In the genomic region with DNA sequence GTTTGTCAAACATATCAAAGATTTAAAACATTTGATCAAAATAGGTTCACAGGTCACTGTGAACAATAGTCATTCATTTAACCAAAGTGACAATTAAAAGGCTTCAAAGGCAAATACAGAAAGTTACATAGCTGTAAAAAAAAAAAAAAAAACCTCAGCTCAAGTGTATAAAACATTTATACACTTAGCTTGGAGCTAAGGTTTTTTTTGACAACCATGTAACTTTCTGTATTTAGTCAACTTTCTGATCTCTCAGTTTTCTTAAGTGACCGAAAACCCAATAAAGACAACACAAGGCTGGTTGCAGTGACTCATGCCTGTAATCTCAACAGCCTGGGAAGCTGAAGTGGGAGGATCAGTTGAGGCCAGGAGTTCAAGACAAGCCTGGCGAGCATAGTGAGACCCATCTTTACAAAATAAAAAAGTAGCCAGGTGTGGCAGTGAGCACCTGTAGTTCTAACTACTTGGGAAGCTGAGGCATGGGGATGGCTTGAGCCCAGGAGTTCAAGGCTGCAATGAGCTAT, we compare ENCODE assay signal across 17 cellular contexts. TPM values are rescaled to one million over a fixed set of nuclear protein-coding genes. Genes with fewer than 3 reads are reported as not detected.
A peak's percentile ranks its signal among the peaks of the same experiment; 100 is the strongest.
DNase-seq lines count a peak whose midpoint lies in the region; ATAC-seq and TF ChIP-seq lines count a peak whose summit lies in the region.
"Had no signal": no experiment of that assay in that cellular context is flagged by ENCODE, and none has a peak within 500 bp of the region (broad histone marks: within the 10 kb centered on the region; RNA-seq: fewer than 3 reads in every experiment).

No MANE protein-coding gene starts in this region.

- DNase-seq in HCEC 1CT (peak; percentile 40), Panc1 (ENCODE audit: low read depth, low spot score) (no peak), cardiac fibroblast (ENCODE audit: low read depth in 2 of 2) (peak; percentile 61 to 65), mucosa of descending colon (no peak), NCI-H146 treated with DMSO at 0.1 percent for 48 hours (lab: John Stamatoyannopoulos, UW; ENCODE audit: unreplicated experiment) (no peak), iPS-NIHi7 (ENCODE audit: extremely low spot score) (no peak)
- DNase-seq: activated B cell treated with CpG ODN at 0.5 μM for 24 hours; AML-193; effector memory CD4-positive, alpha-beta T cell; hippocampal formation; NCI-H2107; NCI-H526 treated with DMSO at 0.1 percent for 48 hours; nephron progenitor cell; SIG-M5 had no signal

- no TSS peak for BruUV-seq in Panc1 (replicated peaks; lab: Mats Ljungman, UMichigan)

- in situ Hi-C loops in Panc1 (cut with HindIII; ENCODE audit: low pct_unique_long_range_greater_than_20kb, low sequenced_read_pairs), result no loop called here

- H3K9me3 ChIP-seq in Panc1 (ENCODE audit: control insufficient read depth, insufficient read depth, low read depth, low read length), result no peaks in the 10 kb centered on the region
- no peaks in the 10 kb centered on the region for H3K9me3 ChIP-seq in mucosa of descending colon
- H3K9me3 ChIP-seq: thoracic aorta had no signal

- TF ChIP-seq CTCF in Panc1 (IDR thresholded peaks at IDR 0.05) (no peak), cardiac fibroblast (IDR thresholded peaks at IDR 0.05; ENCODE audit: low read depth, low read length) (no peak), mucosa of descending colon (IDR thresholded peaks at IDR 0.05) (no peak)

- H3K4me1 ChIP-seq in Panc1 (ENCODE audit: control insufficient read depth, insufficient read depth, low read length) (peaks cover 21% of the 10 kb centered on the region; the same call in 1 of the 2 replicates), mucosa of descending colon (ENCODE audit: low read depth) (no peaks in the 10 kb centered on the region)

- no peaks in the 10 kb centered on the region for H3K27me3 ChIP-seq in Panc1 (ENCODE audit: control insufficient read depth, insufficient read depth, low read length)

- no peak overlapping the region for H3K4me3 ChIP-seq in Panc1 (ENCODE audit: low read depth in 2 of 2, low read length in 2 of 2)
- no peak overlapping the region for H3K4me3 ChIP-seq in cardiac fibroblast (replicated peaks in 1 of 2; ENCODE audit: low read depth in 2 of 2, low read length in 2 of 2)
- no peak overlapping the region for H3K4me3 ChIP-seq in mucosa of descending colon
- H3K4me3 ChIP-seq: thoracic aorta had no signal

- intact Hi-C loops in Panc1 (cut with micrococcal nuclease; ENCODE audit: unreplicated experiment) (no loop called here), mucosa of descending colon (cut with DNase I, micrococcal nuclease) (loop anchor here (10.0 kb wide), 1 partner anchor 195 kb away; no protein-coding TSS in a partner anchor)

- POLR2A ChIA-PET in Panc1 (lab: Charles Lee), result interaction anchor here (0.6 kb wide), 1 partner anchor 279 kb away, joined by 3 read pairs; no protein-coding TSS in a partner anchor

- H3K36me3 ChIP-seq in Panc1 (ENCODE audit: control insufficient read depth, insufficient read depth, low read length) (no peaks in the 10 kb centered on the region), mucosa of descending colon (ENCODE audit: low read depth) (no peaks in the 10 kb centered on the region)
- H3K36me3 ChIP-seq: thoracic aorta had no signal

- peak; percentile 69; the same call in 1 of the 2 replicates for ATAC-seq in Panc1
- ATAC-seq in mucosa of descending colon, result peak; percentile 80
- ATAC-seq in GM21360 (IDR thresholded peaks at IDR 0.05; ENCODE audit: unreplicated experiment), result no peak
- no peak for ATAC-seq in HG03354 (IDR thresholded peaks at IDR 0.05; ENCODE audit: poor library complexity, severe bottlenecking, unreplicated experiment)

- peak overlapping the region; percentile 44; the same call in 1 of the 2 replicates for H3K27ac ChIP-seq in Panc1 (ENCODE audit: low read length)
- H3K27ac ChIP-seq: thoracic aorta had no signal

- CTCF ChIA-PET in Panc1 (lab: Charles Lee), result interaction anchor here (0.6 kb wide), 3 partner anchors 150 to 1966 kb away, joined by 3 to 8 read pairs (median 4); no protein-coding TSS in a partner anchor

RNA-seq across cellular contexts. Expression of a gene that starts 16.4 kb away (rescaled TPM):
- total RNA-seq in Panc1 (2021; ENCODE audit: unreplicated experiment), result 32.5 TPM
- polyA plus RNA-seq in Panc1 (2012; ENCODE audit: insufficient read length), result 24.4 TPM
- 10 to 100 TPM; 18.3 to 22.2 (median 20.0) TPM for total RNA-seq in mucosa of descending colon

Comparison
In these comparisons a context has a peak if more than half of its experiments do, and no peak if none do; other contexts are left out.
1. DNase-seq: peak in HCEC 1CT (single experiment) and cardiac fibroblast (2 of 2); none in Panc1 (single experiment), mucosa of descending colon (0 of 3), NCI-H146 treated with DMSO at 0.1 percent for 48 hours (single experiment) and iPS-NIHi7 (single experiment).
2. ATAC-seq: peak in Panc1 (single experiment) and mucosa of descending colon (single experiment); none in GM21360 (single experiment) and HG03354 (single experiment).